In the genomic region with DNA sequence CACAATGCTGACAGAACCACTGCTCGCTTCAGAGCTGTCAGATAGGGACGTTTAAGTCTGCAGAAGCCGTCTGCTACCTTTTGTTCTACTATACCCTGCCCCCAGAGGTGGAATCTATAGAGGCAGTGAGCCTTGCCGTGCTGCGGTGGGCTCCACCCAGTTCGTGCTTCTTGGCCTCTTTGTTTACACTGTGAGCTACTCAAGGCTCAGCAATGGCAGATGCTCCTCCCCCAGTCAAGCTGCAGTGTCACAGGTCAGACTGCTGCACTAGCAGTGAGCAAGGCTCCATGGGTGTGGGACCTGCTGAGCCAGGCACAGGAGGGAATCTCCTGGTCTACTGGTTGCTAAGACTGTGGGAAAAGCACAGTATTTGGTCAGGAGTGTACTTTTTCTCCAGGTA, we compare ENCODE assay signal across 1 cellular context.
TF ChIP-seq lines count a peak whose summit lies in the region.

No MANE protein-coding gene starts in this region.

TF ChIP-seq in HepG2, 621 proteins besides CTCF, POLR2A, EP300 and RAD21 (continued from another document and continues in another):
- TF ChIP-seq, protein P1, sequence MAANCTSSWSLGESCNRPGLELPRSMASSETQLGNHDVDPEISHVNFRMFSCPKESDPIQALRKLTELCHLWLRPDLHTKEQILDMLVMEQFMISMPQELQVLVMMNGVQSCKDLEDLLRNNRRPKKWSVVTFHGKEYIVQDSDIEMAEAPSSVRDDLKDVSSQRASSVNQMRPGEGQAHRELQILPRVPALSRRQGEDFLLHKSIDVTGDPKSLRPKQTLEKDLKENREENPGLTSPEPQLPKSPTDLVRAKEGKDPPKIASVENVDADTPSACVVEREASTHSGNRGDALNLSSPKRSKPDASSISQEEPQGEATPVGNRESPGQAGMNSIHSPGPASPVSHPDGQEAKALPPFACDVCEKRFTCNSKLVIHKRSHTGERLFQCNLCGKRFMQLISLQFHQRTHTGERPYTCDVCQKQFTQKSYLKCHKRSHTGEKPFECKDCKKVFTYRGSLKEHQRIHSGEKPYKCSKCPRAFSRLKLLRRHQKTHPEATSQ (CRISPR knock-in tag; IDR thresholded peaks at IDR 0.05; ENCODE audit: borderline replicate concordance) = no peak; the same call in 1 of the 2 replicates
- TF ChIP-seq YEATS2 (CRISPR knock-in tag; IDR thresholded peaks at IDR 0.05; ENCODE audit: borderline replicate concordance) = no peak
- TF ChIP-seq, protein P2, sequence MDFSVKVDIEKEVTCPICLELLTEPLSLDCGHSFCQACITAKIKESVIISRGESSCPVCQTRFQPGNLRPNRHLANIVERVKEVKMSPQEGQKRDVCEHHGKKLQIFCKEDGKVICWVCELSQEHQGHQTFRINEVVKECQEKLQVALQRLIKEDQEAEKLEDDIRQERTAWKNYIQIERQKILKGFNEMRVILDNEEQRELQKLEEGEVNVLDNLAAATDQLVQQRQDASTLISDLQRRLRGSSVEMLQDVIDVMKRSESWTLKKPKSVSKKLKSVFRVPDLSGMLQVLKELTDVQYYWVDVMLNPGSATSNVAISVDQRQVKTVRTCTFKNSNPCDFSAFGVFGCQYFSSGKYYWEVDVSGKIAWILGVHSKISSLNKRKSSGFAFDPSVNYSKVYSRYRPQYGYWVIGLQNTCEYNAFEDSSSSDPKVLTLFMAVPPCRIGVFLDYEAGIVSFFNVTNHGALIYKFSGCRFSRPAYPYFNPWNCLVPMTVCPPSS (IDR thresholded peaks at IDR 0.05) = no peak
- TF ChIP-seq, protein P3, sequence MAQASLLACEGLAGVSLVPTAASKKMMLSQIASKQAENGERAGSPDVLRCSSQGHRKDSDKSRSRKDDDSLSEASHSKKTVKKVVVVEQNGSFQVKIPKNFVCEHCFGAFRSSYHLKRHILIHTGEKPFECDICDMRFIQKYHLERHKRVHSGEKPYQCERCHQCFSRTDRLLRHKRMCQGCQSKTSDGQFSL (CRISPR knock-in tag; IDR thresholded peaks at IDR 0.05) = no peak
- peak; percentile 33; the same call in 1 of the 2 replicates for TF ChIP-seq SPEN (CRISPR knock-in tag; IDR thresholded peaks at IDR 0.05; ENCODE audit: low read depth)
- TF ChIP-seq MBD4 (IDR thresholded peaks at IDR 0.05; ENCODE audit: borderline replicate concordance, low read length) = no peak
- TF ChIP-seq, protein P4, sequence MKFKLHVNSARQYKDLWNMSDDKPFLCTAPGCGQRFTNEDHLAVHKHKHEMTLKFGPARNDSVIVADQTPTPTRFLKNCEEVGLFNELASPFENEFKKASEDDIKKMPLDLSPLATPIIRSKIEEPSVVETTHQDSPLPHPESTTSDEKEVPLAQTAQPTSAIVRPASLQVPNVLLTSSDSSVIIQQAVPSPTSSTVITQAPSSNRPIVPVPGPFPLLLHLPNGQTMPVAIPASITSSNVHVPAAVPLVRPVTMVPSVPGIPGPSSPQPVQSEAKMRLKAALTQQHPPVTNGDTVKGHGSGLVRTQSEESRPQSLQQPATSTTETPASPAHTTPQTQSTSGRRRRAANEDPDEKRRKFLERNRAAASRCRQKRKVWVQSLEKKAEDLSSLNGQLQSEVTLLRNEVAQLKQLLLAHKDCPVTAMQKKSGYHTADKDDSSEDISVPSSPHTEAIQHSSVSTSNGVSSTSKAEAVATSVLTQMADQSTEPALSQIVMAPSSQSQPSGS (CRISPR knock-in tag; IDR thresholded peaks at IDR 0.05) = peak; percentile 70; the same call in 1 of the 2 replicates
- TF ChIP-seq TBX3 (IDR thresholded peaks at IDR 0.05; ENCODE audit: borderline replicate concordance) = peak; percentile 62; the same call in 1 of the 2 replicates
- no peak for TF ChIP-seq PTBP1 (IDR thresholded peaks at IDR 0.05; ENCODE audit: low read depth, low read length, poor library complexity, severe bottlenecking)
- TF ChIP-seq SMAD9 (CRISPR knock-in tag; IDR thresholded peaks at IDR 0.05) = no peak
- TF ChIP-seq, protein P5, sequence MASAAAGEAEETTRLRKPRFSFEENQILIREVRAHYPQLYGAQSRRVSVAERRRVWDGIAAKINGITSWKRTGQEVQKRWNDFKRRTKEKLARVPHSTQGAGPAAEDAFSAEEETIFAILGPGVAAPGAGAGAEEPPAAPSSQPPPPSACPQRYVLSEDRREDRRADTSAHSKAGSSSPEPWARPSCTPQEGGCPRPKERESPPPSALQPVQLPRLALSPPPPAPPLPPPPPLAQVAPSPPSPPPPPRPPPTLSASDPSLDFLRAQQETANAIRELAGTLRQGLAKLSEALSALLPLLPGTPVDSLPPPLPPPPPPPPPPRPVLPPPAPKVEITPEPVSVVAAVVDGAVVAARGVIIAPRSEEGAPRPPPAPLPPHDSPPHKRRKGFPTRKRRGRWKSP (CRISPR knock-in tag; IDR thresholded peaks at IDR 0.05) = peak; percentile 67; the same call in 1 of the 2 replicates
- no peak for TF ChIP-seq ZNF207 (IDR thresholded peaks at IDR 0.05; ENCODE audit: borderline replicate concordance)
- TF ChIP-seq ZNF792 (CRISPR knock-in tag; IDR thresholded peaks at IDR 0.05) = no peak
- TF ChIP-seq TBX2 (CRISPR knock-in tag; IDR thresholded peaks at IDR 0.05; ENCODE audit: borderline replicate concordance) = peak; percentile 92
- TF ChIP-seq, protein P6, sequence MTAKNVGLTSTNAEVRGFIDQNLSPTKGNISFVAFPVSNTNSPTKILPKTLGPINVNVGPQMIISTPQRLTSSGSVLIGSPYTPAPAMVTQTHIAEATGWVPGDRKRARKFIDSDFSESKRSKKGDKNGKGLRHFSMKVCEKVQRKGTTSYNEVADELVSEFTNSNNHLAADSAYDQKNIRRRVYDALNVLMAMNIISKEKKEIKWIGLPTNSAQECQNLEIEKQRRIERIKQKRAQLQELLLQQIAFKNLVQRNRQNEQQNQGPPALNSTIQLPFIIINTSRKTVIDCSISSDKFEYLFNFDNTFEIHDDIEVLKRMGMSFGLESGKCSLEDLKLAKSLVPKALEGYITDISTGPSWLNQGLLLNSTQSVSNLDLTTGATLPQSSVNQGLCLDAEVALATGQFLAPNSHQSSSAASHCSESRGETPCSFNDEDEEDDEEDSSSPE (CRISPR knock-in tag; IDR thresholded peaks at IDR 0.05) = no peak
- TF ChIP-seq ZNF431 (CRISPR knock-in tag; IDR thresholded peaks at IDR 0.05; ENCODE audit: borderline replicate concordance, low read depth) = peak; percentile 92; the same call in 1 of the 2 replicates
- TF ChIP-seq, protein P7, sequence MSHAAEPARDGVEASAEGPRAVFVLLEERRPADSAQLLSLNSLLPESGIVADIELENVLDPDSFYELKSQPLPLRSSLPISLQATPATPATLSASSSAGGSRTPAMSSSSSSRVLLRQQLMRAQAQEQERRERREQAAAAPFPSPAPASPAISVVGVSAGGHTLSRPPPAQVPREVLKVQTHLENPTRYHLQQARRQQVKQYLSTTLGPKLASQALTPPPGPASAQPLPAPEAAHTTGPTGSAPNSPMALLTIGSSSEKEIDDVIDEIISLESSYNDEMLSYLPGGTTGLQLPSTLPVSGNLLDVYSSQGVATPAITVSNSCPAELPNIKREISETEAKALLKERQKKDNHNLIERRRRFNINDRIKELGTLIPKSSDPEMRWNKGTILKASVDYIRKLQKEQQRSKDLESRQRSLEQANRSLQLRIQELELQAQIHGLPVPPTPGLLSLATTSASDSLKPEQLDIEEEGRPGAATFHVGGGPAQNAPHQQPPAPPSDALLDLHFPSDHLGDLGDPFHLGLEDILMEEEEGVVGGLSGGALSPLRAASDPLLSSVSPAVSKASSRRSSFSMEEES (CRISPR knock-in tag; IDR thresholded peaks at IDR 0.05) = peak; percentile 39; the same call in 1 of the 2 replicates
- TF ChIP-seq TSC22D2 (CRISPR knock-in tag; IDR thresholded peaks at IDR 0.05; ENCODE audit: borderline replicate concordance) = no peak
- TF ChIP-seq ZSCAN29 (CRISPR knock-in tag; conservative IDR thresholded peaks at IDR 0.05) = no peak
- TF ChIP-seq, protein P8, sequence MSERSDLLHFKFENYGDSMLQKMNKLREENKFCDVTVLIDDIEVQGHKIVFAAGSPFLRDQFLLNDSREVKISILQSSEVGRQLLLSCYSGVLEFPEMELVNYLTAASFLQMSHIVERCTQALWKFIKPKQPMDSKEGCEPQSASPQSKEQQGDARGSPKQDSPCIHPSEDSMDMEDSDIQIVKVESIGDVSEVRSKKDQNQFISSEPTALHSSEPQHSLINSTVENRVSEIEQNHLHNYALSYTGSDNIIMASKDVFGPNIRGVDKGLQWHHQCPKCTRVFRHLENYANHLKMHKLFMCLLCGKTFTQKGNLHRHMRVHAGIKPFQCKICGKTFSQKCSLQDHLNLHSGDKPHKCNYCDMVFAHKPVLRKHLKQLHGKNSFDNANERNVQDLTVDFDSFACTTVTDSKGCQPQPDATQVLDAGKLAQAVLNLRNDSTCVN (CRISPR knock-in tag; IDR thresholded peaks at IDR 0.05; ENCODE audit: borderline replicate concordance) = peak; percentile 51; the same call in 1 of the 2 replicates
- 0 out of 2 replicates have a peak, but pooled peaks have one; percentile 49 for TF ChIP-seq CBX5 (CRISPR knock-in tag; IDR thresholded peaks at IDR 0.05; ENCODE audit: borderline replicate concordance)
- TF ChIP-seq BHLHE40 (IDR thresholded peaks at IDR 0.05; ENCODE audit: low read length) = peak; percentile 56; the same call in 1 of the 2 replicates
- TF ChIP-seq, protein P9, sequence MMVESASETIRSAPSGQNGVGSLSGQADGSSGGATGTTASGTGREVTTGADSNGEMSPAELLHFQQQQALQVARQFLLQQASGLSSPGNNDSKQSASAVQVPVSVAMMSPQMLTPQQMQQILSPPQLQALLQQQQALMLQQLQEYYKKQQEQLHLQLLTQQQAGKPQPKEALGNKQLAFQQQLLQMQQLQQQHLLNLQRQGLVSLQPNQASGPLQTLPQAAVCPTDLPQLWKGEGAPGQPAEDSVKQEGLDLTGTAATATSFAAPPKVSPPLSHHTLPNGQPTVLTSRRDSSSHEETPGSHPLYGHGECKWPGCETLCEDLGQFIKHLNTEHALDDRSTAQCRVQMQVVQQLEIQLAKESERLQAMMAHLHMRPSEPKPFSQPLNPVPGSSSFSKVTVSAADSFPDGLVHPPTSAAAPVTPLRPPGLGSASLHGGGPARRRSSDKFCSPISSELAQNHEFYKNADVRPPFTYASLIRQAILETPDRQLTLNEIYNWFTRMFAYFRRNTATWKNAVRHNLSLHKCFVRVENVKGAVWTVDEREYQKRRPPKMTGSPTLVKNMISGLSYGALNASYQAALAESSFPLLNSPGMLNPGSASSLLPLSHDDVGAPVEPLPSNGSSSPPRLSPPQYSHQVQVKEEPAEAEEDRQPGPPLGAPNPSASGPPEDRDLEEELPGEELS (CRISPR knock-in tag; IDR thresholded peaks at IDR 0.05) = peak; percentile 82
- TF ChIP-seq FOXA1 (IDR thresholded peaks at IDR 0.05) = peak; percentile 38; the same call in 1 of the 2 replicates
- TF ChIP-seq FOXA1 (CRISPR knock-in tag; IDR thresholded peaks at IDR 0.05) = peak; percentile 96
- TF ChIP-seq KAT7 (CRISPR knock-in tag; IDR thresholded peaks at IDR 0.05; ENCODE audit: borderline replicate concordance) = no peak; the same call in 1 of the 2 replicates
- no peak for TF ChIP-seq MED13 (CRISPR knock-in tag; IDR thresholded peaks at IDR 0.05)
- TF ChIP-seq ZNF3 (CRISPR knock-in tag; IDR thresholded peaks at IDR 0.05) = no peak
- TF ChIP-seq, protein P10, sequence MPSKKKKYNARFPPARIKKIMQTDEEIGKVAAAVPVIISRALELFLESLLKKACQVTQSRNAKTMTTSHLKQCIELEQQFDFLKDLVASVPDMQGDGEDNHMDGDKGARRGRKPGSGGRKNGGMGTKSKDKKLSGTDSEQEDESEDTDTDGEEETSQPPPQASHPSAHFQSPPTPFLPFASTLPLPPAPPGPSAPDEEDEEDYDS (CRISPR knock-in tag; IDR thresholded peaks at IDR 0.05) = 0 out of 2 replicates have a peak, but pooled peaks have one; percentile 25
- peak; percentile 15 for TF ChIP-seq STAG1 (CRISPR knock-in tag; IDR thresholded peaks at IDR 0.05)
- TF ChIP-seq, protein P11, sequence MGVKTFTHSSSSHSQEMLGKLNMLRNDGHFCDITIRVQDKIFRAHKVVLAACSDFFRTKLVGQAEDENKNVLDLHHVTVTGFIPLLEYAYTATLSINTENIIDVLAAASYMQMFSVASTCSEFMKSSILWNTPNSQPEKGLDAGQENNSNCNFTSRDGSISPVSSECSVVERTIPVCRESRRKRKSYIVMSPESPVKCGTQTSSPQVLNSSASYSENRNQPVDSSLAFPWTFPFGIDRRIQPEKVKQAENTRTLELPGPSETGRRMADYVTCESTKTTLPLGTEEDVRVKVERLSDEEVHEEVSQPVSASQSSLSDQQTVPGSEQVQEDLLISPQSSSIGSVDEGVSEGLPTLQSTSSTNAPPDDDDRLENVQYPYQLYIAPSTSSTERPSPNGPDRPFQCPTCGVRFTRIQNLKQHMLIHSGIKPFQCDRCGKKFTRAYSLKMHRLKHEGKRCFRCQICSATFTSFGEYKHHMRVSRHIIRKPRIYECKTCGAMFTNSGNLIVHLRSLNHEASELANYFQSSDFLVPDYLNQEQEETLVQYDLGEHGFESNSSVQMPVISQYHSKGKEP (CRISPR knock-in tag; IDR thresholded peaks at IDR 0.05) = no peak
- TF ChIP-seq, protein P12, sequence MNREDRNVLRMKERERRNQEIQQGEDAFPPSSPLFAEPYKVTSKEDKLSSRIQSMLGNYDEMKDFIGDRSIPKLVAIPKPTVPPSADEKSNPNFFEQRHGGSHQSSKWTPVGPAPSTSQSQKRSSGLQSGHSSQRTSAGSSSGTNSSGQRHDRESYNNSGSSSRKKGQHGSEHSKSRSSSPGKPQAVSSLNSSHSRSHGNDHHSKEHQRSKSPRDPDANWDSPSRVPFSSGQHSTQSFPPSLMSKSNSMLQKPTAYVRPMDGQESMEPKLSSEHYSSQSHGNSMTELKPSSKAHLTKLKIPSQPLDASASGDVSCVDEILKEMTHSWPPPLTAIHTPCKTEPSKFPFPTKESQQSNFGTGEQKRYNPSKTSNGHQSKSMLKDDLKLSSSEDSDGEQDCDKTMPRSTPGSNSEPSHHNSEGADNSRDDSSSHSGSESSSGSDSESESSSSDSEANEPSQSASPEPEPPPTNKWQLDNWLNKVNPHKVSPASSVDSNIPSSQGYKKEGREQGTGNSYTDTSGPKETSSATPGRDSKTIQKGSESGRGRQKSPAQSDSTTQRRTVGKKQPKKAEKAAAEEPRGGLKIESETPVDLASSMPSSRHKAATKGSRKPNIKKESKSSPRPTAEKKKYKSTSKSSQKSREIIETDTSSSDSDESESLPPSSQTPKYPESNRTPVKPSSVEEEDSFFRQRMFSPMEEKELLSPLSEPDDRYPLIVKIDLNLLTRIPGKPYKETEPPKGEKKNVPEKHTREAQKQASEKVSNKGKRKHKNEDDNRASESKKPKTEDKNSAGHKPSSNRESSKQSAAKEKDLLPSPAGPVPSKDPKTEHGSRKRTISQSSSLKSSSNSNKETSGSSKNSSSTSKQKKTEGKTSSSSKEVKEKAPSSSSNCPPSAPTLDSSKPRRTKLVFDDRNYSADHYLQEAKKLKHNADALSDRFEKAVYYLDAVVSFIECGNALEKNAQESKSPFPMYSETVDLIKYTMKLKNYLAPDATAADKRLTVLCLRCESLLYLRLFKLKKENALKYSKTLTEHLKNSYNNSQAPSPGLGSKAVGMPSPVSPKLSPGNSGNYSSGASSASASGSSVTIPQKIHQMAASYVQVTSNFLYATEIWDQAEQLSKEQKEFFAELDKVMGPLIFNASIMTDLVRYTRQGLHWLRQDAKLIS (CRISPR knock-in tag; IDR thresholded peaks at IDR 0.05) = no peak
- TF ChIP-seq NFE2 (CRISPR knock-in tag; IDR thresholded peaks at IDR 0.05) = no peak
- peak; percentile 87 for TF ChIP-seq ZBTB7B (CRISPR knock-in tag; IDR thresholded peaks at IDR 0.05)
- no peak for TF ChIP-seq HOXA5 (CRISPR knock-in tag; IDR thresholded peaks at IDR 0.05)
